1 cellular context compared by ENCODE assay signal in the genomic region with DNA sequence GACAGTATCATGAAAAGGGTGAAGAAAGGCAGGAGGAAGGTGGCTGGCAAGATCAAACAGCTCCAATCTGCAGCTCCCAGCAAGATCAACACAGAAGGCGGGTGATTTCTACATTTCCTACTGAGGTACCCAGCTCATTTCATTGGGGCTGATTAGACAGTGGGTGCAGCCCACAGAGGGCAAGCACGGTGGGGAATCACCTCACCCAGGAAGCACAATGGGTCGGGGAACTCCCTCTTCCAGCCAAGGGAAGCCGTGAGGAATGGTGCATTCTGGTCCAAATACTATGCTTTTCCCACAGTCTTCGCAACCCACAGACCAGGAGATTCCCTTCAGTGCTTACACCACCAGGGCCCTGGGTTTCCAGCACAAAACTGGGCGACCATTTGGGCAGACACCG.
TF ChIP-seq lines count a peak whose summit lies in the region.

No MANE protein-coding gene starts in this region.

TF ChIP-seq in GM23338, 12 proteins besides CTCF, POLR2A, EP300 and RAD21 (continued from another document):
- TF ChIP-seq, protein P1, sequence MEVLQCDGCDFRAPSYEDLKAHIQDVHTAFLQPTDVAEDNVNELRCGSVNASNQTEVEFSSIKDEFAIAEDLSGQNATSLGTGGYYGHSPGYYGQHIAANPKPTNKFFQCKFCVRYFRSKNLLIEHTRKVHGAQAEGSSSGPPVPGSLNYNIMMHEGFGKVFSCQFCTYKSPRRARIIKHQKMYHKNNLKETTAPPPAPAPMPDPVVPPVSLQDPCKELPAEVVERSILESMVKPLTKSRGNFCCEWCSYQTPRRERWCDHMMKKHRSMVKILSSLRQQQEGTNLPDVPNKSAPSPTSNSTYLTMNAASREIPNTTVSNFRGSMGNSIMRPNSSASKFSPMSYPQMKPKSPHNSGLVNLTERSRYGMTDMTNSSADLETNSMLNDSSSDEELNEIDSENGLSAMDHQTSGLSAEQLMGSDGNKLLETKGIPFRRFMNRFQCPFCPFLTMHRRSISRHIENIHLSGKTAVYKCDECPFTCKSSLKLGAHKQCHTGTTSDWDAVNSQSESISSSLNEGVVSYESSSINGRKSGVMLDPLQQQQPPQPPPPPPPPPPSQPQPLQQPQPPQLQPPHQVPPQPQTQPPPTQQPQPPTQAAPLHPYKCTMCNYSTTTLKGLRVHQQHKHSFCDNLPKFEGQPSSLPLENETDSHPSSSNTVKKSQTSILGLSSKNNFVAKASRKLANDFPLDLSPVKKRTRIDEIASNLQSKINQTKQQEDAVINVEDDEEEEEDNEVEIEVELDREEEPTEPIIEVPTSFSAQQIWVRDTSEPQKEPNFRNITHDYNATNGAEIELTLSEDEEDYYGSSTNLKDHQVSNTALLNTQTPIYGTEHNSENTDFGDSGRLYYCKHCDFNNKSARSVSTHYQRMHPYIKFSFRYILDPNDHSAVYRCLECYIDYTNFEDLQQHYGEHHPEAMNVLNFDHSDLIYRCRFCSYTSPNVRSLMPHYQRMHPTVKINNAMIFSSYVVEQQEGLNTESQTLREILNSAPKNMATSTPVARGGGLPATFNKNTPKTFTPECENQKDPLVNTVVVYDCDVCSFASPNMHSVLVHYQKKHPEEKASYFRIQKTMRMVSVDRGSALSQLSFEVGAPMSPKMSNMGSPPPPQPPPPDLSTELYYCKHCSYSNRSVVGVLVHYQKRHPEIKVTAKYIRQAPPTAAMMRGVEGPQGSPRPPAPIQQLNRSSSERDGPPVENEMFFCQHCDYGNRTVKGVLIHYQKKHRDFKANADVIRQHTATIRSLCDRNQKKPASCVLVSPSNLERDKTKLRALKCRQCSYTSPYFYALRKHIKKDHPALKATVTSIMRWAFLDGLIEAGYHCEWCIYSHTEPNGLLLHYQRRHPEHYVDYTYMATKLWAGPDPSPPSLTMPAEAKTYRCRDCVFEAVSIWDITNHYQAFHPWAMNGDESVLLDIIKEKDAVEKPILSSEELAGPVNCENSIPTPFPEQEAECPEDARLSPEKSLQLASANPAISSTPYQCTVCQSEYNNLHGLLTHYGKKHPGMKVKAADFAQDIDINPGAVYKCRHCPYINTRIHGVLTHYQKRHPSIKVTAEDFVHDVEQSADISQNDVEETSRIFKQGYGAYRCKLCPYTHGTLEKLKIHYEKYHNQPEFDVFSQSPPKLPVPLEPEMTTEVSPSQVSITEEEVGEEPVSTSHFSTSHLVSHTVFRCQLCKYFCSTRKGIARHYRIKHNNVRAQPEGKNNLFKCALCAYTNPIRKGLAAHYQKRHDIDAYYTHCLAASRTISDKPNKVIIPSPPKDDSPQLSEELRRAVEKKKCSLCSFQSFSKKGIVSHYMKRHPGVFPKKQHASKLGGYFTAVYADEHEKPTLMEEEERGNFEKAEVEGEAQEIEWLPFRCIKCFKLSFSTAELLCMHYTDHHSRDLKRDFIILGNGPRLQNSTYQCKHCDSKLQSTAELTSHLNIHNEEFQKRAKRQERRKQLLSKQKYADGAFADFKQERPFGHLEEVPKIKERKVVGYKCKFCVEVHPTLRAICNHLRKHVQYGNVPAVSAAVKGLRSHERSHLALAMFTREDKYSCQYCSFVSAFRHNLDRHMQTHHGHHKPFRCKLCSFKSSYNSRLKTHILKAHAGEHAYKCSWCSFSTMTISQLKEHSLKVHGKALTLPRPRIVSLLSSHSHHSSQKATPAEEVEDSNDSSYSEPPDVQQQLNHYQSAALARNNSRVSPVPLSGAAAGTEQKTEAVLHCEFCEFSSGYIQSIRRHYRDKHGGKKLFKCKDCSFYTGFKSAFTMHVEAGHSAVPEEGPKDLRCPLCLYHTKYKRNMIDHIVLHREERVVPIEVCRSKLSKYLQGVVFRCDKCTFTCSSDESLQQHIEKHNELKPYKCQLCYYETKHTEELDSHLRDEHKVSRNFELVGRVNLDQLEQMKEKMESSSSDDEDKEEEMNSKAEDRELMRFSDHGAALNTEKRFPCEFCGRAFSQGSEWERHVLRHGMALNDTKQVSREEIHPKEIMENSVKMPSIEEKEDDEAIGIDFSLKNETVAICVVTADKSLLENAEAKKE (CRISPR knock-in tag; IDR thresholded peaks at IDR 0.05): no peak
- TF ChIP-seq ZNF114 (CRISPR knock-in tag; IDR thresholded peaks at IDR 0.05) (no peak), ZNF331 (CRISPR knock-in tag; IDR thresholded peaks at IDR 0.05; ENCODE audit: low read depth) (no peak)
TF ChIP-seq in GM23338: peak in this region for 0.
